In genomic region chr11:123434262-123434661, GRCh38 we compare ENCODE assay signal across 11 cellular contexts. TPM values are rescaled to one million over a fixed set of nuclear protein-coding genes. Genes with fewer than 3 reads are reported as not detected.
DNase-seq lines count a peak whose midpoint lies in the region; ATAC-seq and TF ChIP-seq lines count a peak whose summit lies in the region.
"Had no signal": no experiment of that assay in that cellular context is flagged by ENCODE, and none has a peak within 500 bp of the region (broad histone marks: within the 10 kb centered on the region; RNA-seq: fewer than 3 reads in every experiment).

No MANE protein-coding gene starts in this region.

- H3K4me1 Mint-ChIP-seq in CD4-positive, CD25-positive, alpha-beta regulatory T cell = peaks cover 7 to 42% (median 19%) of the 10 kb centered on the region in 4 donors

- H3K36me3 ChIP-seq in CD4-positive, CD25-positive, alpha-beta regulatory T cell (ENCODE audit: control insufficient read depth, insufficient read depth, low read length) = no peaks in the 10 kb centered on the region
- H3K36me3 ChIP-seq in RWPE2 (ENCODE audit: low read depth) = no peaks in the 10 kb centered on the region

- H3K36me3 Mint-ChIP-seq in CD4-positive, CD25-positive, alpha-beta regulatory T cell = peaks cover 6% of the 10 kb centered on the region

- H3K4me3 ChIP-seq in CD4-positive, CD25-positive, alpha-beta regulatory T cell (ENCODE audit: low read depth, low read length) = no peak overlapping the region
- H3K4me3 ChIP-seq in RWPE2 (ENCODE audit: severe bottlenecking) (no peak overlapping the region), fibroblast of villous mesenchyme (ENCODE audit: low read depth, low read length) (no peak overlapping the region)

- H3K27ac ChIP-seq in CD4-positive, CD25-positive, alpha-beta regulatory T cell (ENCODE audit: insufficient read depth, low read length, poor library complexity, severe bottlenecking) = no peak overlapping the region
- H3K27ac ChIP-seq in RWPE2 (ENCODE audit: poor library complexity, severe bottlenecking) = no peak overlapping the region
- H3K27ac ChIP-seq: KMS-11 had no signal

- TF ChIP-seq CTCF in GM12874 (IDR thresholded peaks at IDR 0.05; ENCODE audit: insufficient read depth, low read depth, low read length) = peak; percentile 53; the same call in 1 of the 2 replicates
- peak; percentile 12 for TF ChIP-seq CTCF in RWPE2 (IDR thresholded peaks at IDR 0.05; ENCODE audit: poor library complexity, severe bottlenecking)
- TF ChIP-seq CTCF in fibroblast of villous mesenchyme (IDR thresholded peaks at IDR 0.05; ENCODE audit: insufficient read depth, low read depth, low read length) = peak; percentile 27

- H3K4me1 ChIP-seq in CD4-positive, CD25-positive, alpha-beta regulatory T cell (ENCODE audit: control insufficient read depth, insufficient read depth, low read length, poor library complexity, severe bottlenecking) = peaks cover 14% of the 10 kb centered on the region
- H3K4me1 ChIP-seq in RWPE2 (ENCODE audit: insufficient read depth, poor library complexity, severe bottlenecking) = peaks cover 11% of the 10 kb centered on the region

- ATAC-seq in CD4-positive, CD25-positive, alpha-beta regulatory T cell (ENCODE audit: low read depth in 2 of 2) = no peak
- no peak for ATAC-seq in RWPE2 (ENCODE audit: low read depth)
- ATAC-seq in Right ventricle myocardium inferior = no peak
- ATAC-seq in GM21825 (IDR thresholded peaks at IDR 0.05; ENCODE audit: unreplicated experiment) = no peak

- H3K27me3 Mint-ChIP-seq in CD4-positive, CD25-positive, alpha-beta regulatory T cell = no peaks in the 10 kb centered on the region

- peak overlapping the region in 1 of 4 donors; percentile 30 for H3K4me3 Mint-ChIP-seq in CD4-positive, CD25-positive, alpha-beta regulatory T cell

- H3K27ac Mint-ChIP-seq in CD4-positive, CD25-positive, alpha-beta regulatory T cell = no peak overlapping the region

- H3K27me3 ChIP-seq in CD4-positive, CD25-positive, alpha-beta regulatory T cell (ENCODE audit: control insufficient read depth, insufficient read depth, low read length) = no peaks in the 10 kb centered on the region
- H3K27me3 ChIP-seq in RWPE2 (ENCODE audit: insufficient read depth, poor library complexity, severe bottlenecking) = no peaks in the 10 kb centered on the region

- H3K9me3 Mint-ChIP-seq in CD4-positive, CD25-positive, alpha-beta regulatory T cell = peaks cover 0 to 2% (median 0%) of the 10 kb centered on the region in 7 donors

- intact Hi-C loops in Right ventricle myocardium inferior (cut with DNase I) = no loop called here

- DNase-seq in CD4-positive, CD25-positive, alpha-beta regulatory T cell = peak in 2 of 3 donors; percentile 22 to 70
- DNase-seq in RWPE2 (ENCODE audit: low spot score) (no peak), fibroblast of villous mesenchyme (ENCODE audit: low read depth) (no peak), GDM1 (lab: John Stamatoyannopoulos, UW) (no peak), epidermal melanocyte (ENCODE audit: insufficient read length, low spot score) (no peak), Right ventricle myocardium inferior (ENCODE audit: missing footprints) (no peak)
- DNase-seq: activated CD8-positive, alpha-beta memory T cell treated with anti-CD3 and anti-CD28 coated beads for 24 hours; foreskin melanocyte had no signal

- H3K9me3 ChIP-seq in CD4-positive, CD25-positive, alpha-beta regulatory T cell (ENCODE audit: control insufficient read depth in 2 of 2, low read length in 2 of 2) = no peaks in the 10 kb centered on the region
- H3K9me3 ChIP-seq in RWPE2 (ENCODE audit: severe bottlenecking) = no peaks in the 10 kb centered on the region

RNA-seq across cellular contexts. Expression of gene GRAMD1B, which starts 4.2 kb away (rescaled TPM):
- 10.8 TPM for total RNA-seq in CD4-positive, CD25-positive, alpha-beta regulatory T cell
- 1 to 10 TPM; 1.7 to 5.5 (median 4.8) TPM for polyA plus RNA-seq in CD4-positive, CD25-positive, alpha-beta regulatory T cell
- total RNA-seq in fibroblast of villous mesenchyme (3.9 and 6.0 TPM in 2 replicates), Right ventricle myocardium inferior (17.6 TPM)

Comparison
In these comparisons a context has a peak if more than half of its experiments do, and no peak if none do; other contexts are left out.
1. DNase-seq: peak in CD4-positive, CD25-positive, alpha-beta regulatory T cell (2 of 3); none in RWPE2 (single experiment), fibroblast of villous mesenchyme (single experiment), GDM1 (single experiment), epidermal melanocyte (single experiment) and Right ventricle myocardium inferior (single experiment).
2. Peak in every context shown above with its lines, with median percentiles within 50 percentile points of each other: CTCF ChIP-seq.